Comparison of ENCODE assay signal across 22 cellular contexts in genomic region chr19:40641306-40641705, GRCh38. TPM values are rescaled to one million over a fixed set of nuclear protein-coding genes. Genes with fewer than 3 reads are reported as not detected.
DNase-seq lines count a peak whose midpoint lies in the region; ATAC-seq, FAIRE-seq and TF ChIP-seq lines count a peak whose summit lies in the region.
"Had no signal": no experiment of that assay in that cellular context is flagged by ENCODE, and none has a peak within 500 bp of the region (broad histone marks: within the 10 kb centered on the region; RNA-seq: fewer than 3 reads in every experiment).

No MANE protein-coding gene starts in this region.

- peak; percentile 35 for ATAC-seq in left lung
- ATAC-seq: natural killer cell treated with Interleukin-12 subunit alpha and Interleukin-12 subunit beta and Interleukin-15 and Interleukin-18, amount 100 ng/mL, for 72 hours; stimulated activated memory B cell treated with anti-CD40 and anti-IgM and Interleukin-4, amounts not matched to agents 10 μg/mL and 1 μg/mL and 100 μg/mL, for 72 hours had no signal

- 77 to 79% methylated on average over 7 of the region's 7 CpGs for WGBS in GM23248 (ENCODE audit: low coverage in 1 of 2, low lambda C conversion rate in 2 of 2, missing lambda C conversion rate in 2 of 2), 2 experiments
- WGBS in stomach, 5 donors, result 59 to 76% (median 67%) methylated on average over 7 of the region's 7 CpGs

- H3F3A ChIP-seq in GM23248 (ENCODE audit: insufficient read depth), result peaks cover 10% of the 10 kb centered on the region

- H2AFZ ChIP-seq in GM23248, result peak overlapping the region; percentile 73; the same call in 1 of the 2 replicates

- H3K4me1 ChIP-seq in GM23248 (ENCODE audit: insufficient read depth), result peaks cover 6% of the 10 kb centered on the region
- peaks cover under 1 to 11% of the 10 kb centered on the region in 2 donors for H3K4me1 ChIP-seq in left lung
- H3K4me1 ChIP-seq in stomach, result peaks cover 13 to 30% (median 22%) of the 10 kb centered on the region in 4 donors

- no peaks in the 10 kb centered on the region for H3K79me2 ChIP-seq in GM23248 (ENCODE audit: insufficient read depth)

- H3K36me3 Mint-ChIP-seq in chondrocyte (ENCODE audit: low read depth), result no peaks in the 10 kb centered on the region
- H3K36me3 Mint-ChIP-seq: activated naive CD8-positive, alpha-beta T cell; brain; natural killer cell treated with Interleukin-12 subunit alpha and Interleukin-12 subunit beta and Interleukin-15 and Interleukin-18, amount 100 ng/mL, for 72 hours; stimulated activated memory B cell treated with anti-CD40 and anti-IgM and Interleukin-4, amounts not matched to agents 10 μg/mL and 1 μg/mL and 100 μg/mL, for 72 hours had no signal

- no peaks in the 10 kb centered on the region for H3K27me3 ChIP-seq in GM23248 (replicated peaks; ENCODE audit: insufficient read depth)
- H3K27me3 ChIP-seq in left lung, result peaks cover 0 to 6% of the 10 kb centered on the region in 2 donors
- no peaks in the 10 kb centered on the region for H3K27me3 ChIP-seq in stomach
- H3K27me3 ChIP-seq: upper lobe of left lung had no signal

- intact Hi-C loops in left lung (cut with DNase I), result no loop called here
- intact Hi-C loops in stomach (cut with DNase I; ENCODE audit: low total_unique reads), result no loop called here

- TF ChIP-seq POLR2A in stomach (IDR thresholded peaks at IDR 0.05), result no peak
- no peak for TF ChIP-seq POLR2A in GM12892 (IDR thresholded peaks at IDR 0.05; ENCODE audit: low read depth, low read length)

- H3K36me3 ChIP-seq in GM23248 (ENCODE audit: low read depth), result no peaks in the 10 kb centered on the region
- no peaks in the 10 kb centered on the region for H3K36me3 ChIP-seq in left lung
- H3K36me3 ChIP-seq in stomach, result no peaks in the 10 kb centered on the region
- H3K36me3 ChIP-seq: upper lobe of left lung had no signal

- no peak for DNase-seq in GM23248
- DNase-seq in chondrocyte (ENCODE audit: low spot score), result no peak
- DNase-seq in left lung, result peak in 1 of 2 donors; percentile 62
- no peak for DNase-seq in stomach
- no peak for DNase-seq in activated effector memory CD4-positive, alpha-beta T cell treated with anti-CD3 and anti-CD28 coated beads, Interleukin-2, amount 50 U/mL, for 16 hours
- DNase-seq in GM12892 (ENCODE audit: insufficient read length), result no peak
- DNase-seq in T-helper 9 cell, result no peak
- DNase-seq in NOMO-1 (lab: John Stamatoyannopoulos, UW; ENCODE audit: unreplicated experiment in 2 of 2), result no peak
- DNase-seq: activated CD8-positive, alpha-beta memory T cell treated with anti-CD3 and anti-CD28 coated beads for 24 hours; EL; erythroblast; glutamatergic neuron; H9; immature natural killer cell; KG1; NCI-H2029 treated with DMSO at 0.1 percent for 48 hours had no signal

- H4K20me1 ChIP-seq in GM23248 (ENCODE audit: insufficient read depth), result no peaks in the 10 kb centered on the region

- in situ Hi-C loops in GM23248 (cut with MboI), result no loop called here

- no peaks in the 10 kb centered on the region for H3K27me3 Mint-ChIP-seq in chondrocyte (ENCODE audit: low read depth)
- H3K27me3 Mint-ChIP-seq: natural killer cell treated with Interleukin-12 subunit alpha and Interleukin-12 subunit beta and Interleukin-15 and Interleukin-18, amount 100 ng/mL, for 72 hours; progenitor cell of endocrine pancreas had no signal

- peak overlapping the region; percentile 96 for H3K27ac Mint-ChIP-seq in chondrocyte (ENCODE audit: unreplicated experiment)
- H3K27ac Mint-ChIP-seq: activated naive CD8-positive, alpha-beta T cell; immature natural killer cell; natural killer cell treated with Interleukin-12 subunit alpha and Interleukin-12 subunit beta and Interleukin-15 and Interleukin-18, amount 100 ng/mL, for 72 hours; progenitor cell of endocrine pancreas; stimulated activated memory B cell treated with anti-CD40 and anti-IgM and Interleukin-4, amounts not matched to agents 10 μg/mL and 1 μg/mL and 100 μg/mL, for 72 hours had no signal

- H3K4me2 ChIP-seq in GM23248 (ENCODE audit: unreplicated experiment), result no peak overlapping the region

- peaks cover 66% of the 10 kb centered on the region for H3K4me1 Mint-ChIP-seq in chondrocyte (ENCODE audit: low read depth)
- H3K4me1 Mint-ChIP-seq: immature natural killer cell had no signal

- H3K9me2 ChIP-seq in GM23248 (ENCODE audit: insufficient read depth), result no peaks in the 10 kb centered on the region

- H3K27ac ChIP-seq in GM23248, result no peak overlapping the region
- H3K27ac ChIP-seq in left lung, result no peak overlapping the region
- peak overlapping the region; percentile 43 to 72 (median 63) for H3K27ac ChIP-seq in stomach

- no peak for FAIRE-seq in GM12892 (lab: Jason Lieb, UNC)

- TF ChIP-seq CTCF in chondrocyte (IDR thresholded peaks at IDR 0.05) (no peak), left lung (IDR thresholded peaks at IDR 0.05) (no peak), stomach (IDR thresholded peaks at IDR 0.05) (no peak)

- no peak overlapping the region for H3K9ac ChIP-seq in GM23248

- no peaks in the 10 kb centered on the region for H3K9me3 ChIP-seq in GM23248 (ENCODE audit: low read depth)
- no peaks in the 10 kb centered on the region for H3K9me3 ChIP-seq in left lung
- no peaks in the 10 kb centered on the region for H3K9me3 ChIP-seq in stomach
- H3K9me3 ChIP-seq: upper lobe of left lung had no signal

- H3K4me3 ChIP-seq in GM23248 (no peak overlapping the region), left lung (no peak overlapping the region), stomach (no peak overlapping the region)
- H3K4me3 ChIP-seq: upper lobe of left lung had no signal

- no peak for TF ChIP-seq EP300 in stomach (IDR thresholded peaks at IDR 0.05)

- H3K4me3 Mint-ChIP-seq in chondrocyte (ENCODE audit: unreplicated experiment), result peak overlapping the region; percentile 8
- H3K4me3 Mint-ChIP-seq: activated naive CD8-positive, alpha-beta T cell; brain; H9; immature natural killer cell; natural killer cell treated with Interleukin-12 subunit alpha and Interleukin-12 subunit beta and Interleukin-15 and Interleukin-18, amount 100 ng/mL, for 72 hours had no signal

- no peaks in the 10 kb centered on the region for H3K9me3 Mint-ChIP-seq in chondrocyte (ENCODE audit: low read depth)
- H3K9me3 Mint-ChIP-seq: H9; immature natural killer cell; natural killer cell treated with Interleukin-12 subunit alpha and Interleukin-12 subunit beta and Interleukin-15 and Interleukin-18, amount 100 ng/mL, for 72 hours; stimulated activated memory B cell treated with anti-CD40 and anti-IgM and Interleukin-4, amounts not matched to agents 10 μg/mL and 1 μg/mL and 100 μg/mL, for 72 hours had no signal

RNA-seq across cellular contexts. Expression of gene LTBP4, which starts 40.1 kb away (rescaled TPM):
- total RNA-seq in GM23248 (2014; rRNA removed; shearing (Covaris generic)), result 18.0 and 18.3 TPM in 2 replicates
- polyA plus RNA-seq in GM23248 (2016; fragmentation: Nextera tagmentation; extraction: Ambion mirVana) (45.5 and 47.2 TPM in 2 replicates), stomach (100 to 1,000 TPM in 1 of 3 donors, 10 to 100 TPM in 2; 66.1 to 102 (median 98.6) TPM)
- total RNA-seq in chondrocyte (161 to 311 TPM (median 163 TPM) in 3 replicates), left lung (100 to 1,000 TPM; 151 to 181 TPM), stomach (1,000 to 10,000 TPM in 1 of 5 donors, 100 to 1,000 TPM in 3, 10 to 100 TPM in 1; 79.0 to 1,027 (median 190) TPM)
- polyA plus RNA-seq in GM12892 (2012; ENCODE audit: missing spikeins), result 7.4 TPM

RNA-seq across cellular contexts. Expression of gene NUMBL, which starts 49.1 kb away (rescaled TPM):
- 33.4 and 49.7 TPM in 2 replicates for total RNA-seq in GM23248 (2014; rRNA removed; shearing (Covaris generic))
- polyA plus RNA-seq in GM23248 (2016; fragmentation: Nextera tagmentation; extraction: Ambion mirVana) (30.8 and 35.1 TPM in 2 replicates), stomach (10 to 100 TPM; 10.1 to 12.9 (median 11.6) TPM)
- total RNA-seq in chondrocyte (104 to 121 TPM (median 117 TPM) in 3 replicates), left lung (10 to 100 TPM; 30.0 to 30.2 TPM), stomach (100 to 1,000 TPM in 2 of 5 donors, 10 to 100 TPM in 3; 14.7 to 254 (median 31.6) TPM)
- polyA plus RNA-seq in GM12892 (2012; ENCODE audit: missing spikeins), result 1.7 TPM

Comparison
In these comparisons a context has a peak if more than half of its experiments do, and no peak if none do; other contexts are left out.
1. H3K27ac ChIP-seq: peak in stomach (5 of 5); none in GM23248 (single experiment) and left lung (0 of 2).